In genomic region chr10:24722676-24723385, GRCh38 we compare ENCODE assay signal across 8 cellular contexts. TPM values are rescaled to one million over a fixed set of nuclear protein-coding genes. Genes with fewer than 3 reads are reported as not detected.
DNase-seq lines count a peak whose midpoint lies in the region; ATAC-seq and TF ChIP-seq lines count a peak whose summit lies in the region.

No MANE protein-coding gene starts in this region.

- H3K27ac Mint-ChIP-seq in activated CD4-positive, alpha-beta T cell treated with anti-CD3 and anti-CD28 coated beads for 36 hours: peak overlapping the region; percentile 83

- H3K4me3 Mint-ChIP-seq in activated CD4-positive, alpha-beta T cell treated with anti-CD3 and anti-CD28 coated beads for 36 hours: peak overlapping the region; percentile 79

- peak overlapping the region; percentile 79 for H3K4me3 ChIP-seq in DOHH2 (ENCODE audit: low read length)
- peak overlapping the region; percentile 79 to 81 (median 80) for H3K4me3 ChIP-seq in right lobe of liver

- H3F3A ChIP-seq in DOHH2 (ENCODE audit: control insufficient read depth, insufficient read depth): peaks cover 6% of the 10 kb centered on the region

- H3K4me2 ChIP-seq in DOHH2 (ENCODE audit: low read length): peak overlapping the region; percentile 81

- peaks cover 27% of the 10 kb centered on the region for H3K4me1 Mint-ChIP-seq in activated CD4-positive, alpha-beta T cell treated with anti-CD3 and anti-CD28 coated beads for 36 hours

- H3K36me3 Mint-ChIP-seq in activated CD4-positive, alpha-beta T cell treated with anti-CD3 and anti-CD28 coated beads for 36 hours (ENCODE audit: low read depth): peaks cover 9% of the 10 kb centered on the region

- WGBS in right lobe of liver (ENCODE audit: insufficient coverage, low coverage, low lambda C conversion rate, missing lambda C conversion rate): 1% methylated on average over 18 of the region's 84 CpGs

- CTCF ChIA-PET in activated CD4-positive, alpha-beta T cell treated with anti-CD3 and anti-CD28 coated beads for 36 hours (lab: Charles Lee): no interaction called here

- intact Hi-C loops in activated CD4-positive, alpha-beta T cell treated with anti-CD3 and anti-CD28 coated beads for 36 hours (cut with DNase I, micrococcal nuclease): loop anchor here (5.0 to 10.0 kb wide), 8 partner anchors 81 to 1724 kb away; partner anchors contain the start of gene PRTFDC1 (in 1 of the 2)
- intact Hi-C loops in right lobe of liver (cut with DNase I): no loop called here

- peak; percentile 51 for TF ChIP-seq POLR2A in right lobe of liver (IDR thresholded peaks at IDR 0.05)

- TF ChIP-seq CTCF in DOHH2 (IDR thresholded peaks at IDR 0.05; ENCODE audit: low read depth, low read length, poor library complexity, severe bottlenecking) (peak; percentile 6), right lobe of liver (IDR thresholded peaks at IDR 0.05) (no peak)

- peaks cover 18% of the 10 kb centered on the region for H3K36me3 ChIP-seq in DOHH2 (ENCODE audit: control insufficient read depth, low read length)
- no peaks in the 10 kb centered on the region for H3K36me3 ChIP-seq in right lobe of liver

- DNase-seq in HuH-7.5 (ENCODE audit: low spot score) (peak; percentile 72), dedifferentiated amniotic fluid mesenchymal stem cell (ENCODE audit: extremely low spot score) (peak; percentile 47), right lobe of liver (peak in 2 of 3 donors; percentile 65 to 71), middle frontal gyrus (ENCODE audit: extremely low spot score, low spot score) (no peak)
- peak; percentile 65 for DNase-seq in activated CD4-positive, alpha-beta T cell treated with anti-CD3 and anti-CD28 coated beads for 36 hours
- peak in 2 of 3 donors; percentile 21 to 34 for DNase-seq in stimulated activated CD4-positive, alpha-beta T cell treated with anti-CD3 and anti-CD28 coated beads, TNF-alpha, amount 100 ng/mL, for 48 hours (ENCODE audit: low read depth in 3 of 3)

- no peaks in the 10 kb centered on the region for H3K9me2 ChIP-seq in DOHH2 (replicated peaks; ENCODE audit: control insufficient read depth, low read length)

- H3K4me1 ChIP-seq in DOHH2 (ENCODE audit: control insufficient read depth, low read length): peaks cover 47% of the 10 kb centered on the region
- peaks cover 0 to 39% (median 10%) of the 10 kb centered on the region in 4 donors for H3K4me1 ChIP-seq in right lobe of liver

- H3K9me3 ChIP-seq in DOHH2 (ENCODE audit: control insufficient read depth, insufficient read depth, low read length) (no peaks in the 10 kb centered on the region), right lobe of liver (no peaks in the 10 kb centered on the region)

- peaks cover 50% of the 10 kb centered on the region for H3K79me2 ChIP-seq in DOHH2 (ENCODE audit: control insufficient read depth, low read length)

- H3K9me3 Mint-ChIP-seq in activated CD4-positive, alpha-beta T cell treated with anti-CD3 and anti-CD28 coated beads for 36 hours (ENCODE audit: low read depth): no peaks in the 10 kb centered on the region

- peaks cover 19% of the 10 kb centered on the region for H4K20me1 ChIP-seq in DOHH2 (ENCODE audit: control insufficient read depth, insufficient read depth, low read depth, low read length)

- no peaks in the 10 kb centered on the region for H3K27me3 Mint-ChIP-seq in activated CD4-positive, alpha-beta T cell treated with anti-CD3 and anti-CD28 coated beads for 36 hours

- POLR2A ChIA-PET in activated CD4-positive, alpha-beta T cell treated with anti-CD3 and anti-CD28 coated beads for 36 hours (lab: Charles Lee): no interaction called here

- H3K27me3 ChIP-seq in DOHH2 (ENCODE audit: control insufficient read depth, low read length): no peaks in the 10 kb centered on the region
- no peaks in the 10 kb centered on the region for H3K27me3 ChIP-seq in right lobe of liver

- H3K27ac ChIP-seq in DOHH2 (ENCODE audit: low read depth, low read length) (peak overlapping the region; percentile 69), right lobe of liver (peak overlapping the region; percentile 91 to 96 (median 95))

- ATAC-seq in GM21423 (IDR thresholded peaks at IDR 0.05; ENCODE audit: unreplicated experiment) (peak; percentile 23), right lobe of liver (peak; percentile 20 to 42 (median 38))
- ATAC-seq in activated CD4-positive, alpha-beta T cell treated with anti-CD3 and anti-CD28 coated beads for 36 hours: peak; percentile 2

RNA-seq across cellular contexts. Expression of gene ARHGAP21, which starts 0.9 kb away (rescaled TPM):
- 10 to 100 TPM; 19.7 to 25.9 TPM for total RNA-seq in activated CD4-positive, alpha-beta T cell treated with anti-CD3 and anti-CD28 coated beads for 36 hours
- total RNA-seq in right lobe of liver: 10 to 100 TPM; 27.6 to 47.1 (median 31.0) TPM

Comparison
In these comparisons a context has a peak if more than half of its experiments do, and no peak if none do; other contexts are left out.
1. intact Hi-C loops: an anchor here in activated CD4-positive, alpha-beta T cell treated with anti-CD3 and anti-CD28 coated beads for 36 hours (5.0 to 10.0 kb wide); none called in right lobe of liver.